Comparison of ENCODE assay signal across 8 cellular contexts in the genomic region with DNA sequence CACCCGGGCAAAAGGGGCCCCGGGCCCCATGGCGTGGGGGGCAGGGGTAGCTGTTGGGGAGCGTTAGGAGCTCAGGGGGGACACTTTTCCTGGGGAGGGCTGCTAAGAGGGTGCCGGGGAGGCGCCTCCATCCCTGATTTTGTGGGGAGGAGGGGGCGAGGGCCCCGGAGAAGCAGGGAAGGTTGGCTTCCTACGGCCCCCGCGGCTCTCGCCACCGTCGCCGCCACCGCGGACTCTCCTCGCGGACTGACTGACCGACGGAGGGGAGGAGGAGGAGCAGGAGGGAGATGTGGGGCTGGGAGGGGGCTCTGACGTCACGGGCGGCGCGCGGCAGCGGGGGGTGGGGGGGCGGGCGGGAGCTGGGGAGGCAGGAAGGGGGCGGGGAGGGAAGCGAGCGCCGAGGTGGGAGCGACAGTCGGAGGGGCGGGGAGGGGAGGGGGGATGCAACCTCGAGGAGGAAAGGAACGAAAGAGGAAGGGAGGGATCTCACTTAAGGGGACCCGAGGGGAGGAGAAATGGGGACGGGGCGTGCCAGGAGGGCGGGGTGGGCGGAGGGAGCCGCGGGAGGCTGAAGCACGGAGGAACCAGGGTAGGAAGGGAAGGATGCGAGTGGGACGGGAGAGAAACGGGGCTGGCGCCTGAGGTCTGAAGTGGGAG.
DNase-seq lines count a peak whose midpoint lies in the region; TF ChIP-seq lines count a peak whose summit lies in the region.

No MANE protein-coding gene starts in this region.

- no peaks in the 10 kb centered on the region for H3K27me3 ChIP-seq in DOHH2 (ENCODE audit: control insufficient read depth, low read length)

- H3K36me3 ChIP-seq in DOHH2 (ENCODE audit: control insufficient read depth, low read length), result no peaks in the 10 kb centered on the region

- DNase-seq in NCI-H2171 (lab: John Stamatoyannopoulos, UW), result peak; percentile 28
- DNase-seq in activated CD4-positive, alpha-beta T cell treated with anti-CD3 and anti-CD28 coated beads for 48 hours, result peak; percentile 47
- peak; percentile 84 for DNase-seq in coronary artery (ENCODE audit: low spot score)
- DNase-seq in kidney tubule cell (ENCODE audit: low spot score), result peak; percentile 66
- peak in 3 of 4 experiments; percentile 26 to 36 (median 34) for DNase-seq in stimulated activated CD4-positive, alpha-beta T cell treated with anti-CD3 and anti-CD28 coated beads, Interleukin-1b, Interleukin-23, amount 100 ng/mL, for 24 hours (ENCODE audit: low read depth in 4 of 4, low spot score in 1 of 4)
- DNase-seq in NCI-H446 treated with DMSO at 0.1 percent for 48 hours (lab: John Stamatoyannopoulos, UW), result no peak
- DNase-seq in NCI-H1048 (lab: John Stamatoyannopoulos, UW), result no peak

- TF ChIP-seq CTCF in DOHH2 (IDR thresholded peaks at IDR 0.05; ENCODE audit: low read depth, low read length, poor library complexity, severe bottlenecking) (no peak), coronary artery (IDR thresholded peaks at IDR 0.05) (no peak)

- H4K20me1 ChIP-seq in DOHH2 (ENCODE audit: control insufficient read depth, insufficient read depth, low read depth, low read length), result peaks cover 6% of the 10 kb centered on the region; the same call in 1 of the 2 replicates

- H3K9me3 ChIP-seq in DOHH2 (ENCODE audit: control insufficient read depth, insufficient read depth, low read length), result no peaks in the 10 kb centered on the region

- no peak overlapping the region for H3K27ac ChIP-seq in DOHH2 (ENCODE audit: low read depth, low read length)
- peak overlapping the region; percentile 66 for H3K27ac ChIP-seq in coronary artery

- peaks cover 36% of the 10 kb centered on the region for H3K4me1 ChIP-seq in DOHH2 (ENCODE audit: control insufficient read depth, low read length)

- peak overlapping the region; percentile 98 for H3K4me2 ChIP-seq in DOHH2 (ENCODE audit: low read length)

- no peaks in the 10 kb centered on the region for H3K79me2 ChIP-seq in DOHH2 (ENCODE audit: control insufficient read depth, low read length)

- peak overlapping the region; percentile 90 for H3K4me3 ChIP-seq in DOHH2 (ENCODE audit: low read length)
- peak overlapping the region; percentile 75 for H3K4me3 ChIP-seq in coronary artery

- H3K9me2 ChIP-seq in DOHH2 (replicated peaks; ENCODE audit: control insufficient read depth, low read length), result no peaks in the 10 kb centered on the region

- peaks cover 12% of the 10 kb centered on the region for H3F3A ChIP-seq in DOHH2 (ENCODE audit: control insufficient read depth, insufficient read depth)

Comparison
In these comparisons a context has a peak if more than half of its experiments do, and no peak if none do; other contexts are left out.
1. DNase-seq: peak in NCI-H2171 (single experiment), activated CD4-positive, alpha-beta T cell treated with anti-CD3 and anti-CD28 coated beads for 48 hours (single experiment), coronary artery (single experiment), kidney tubule cell (single experiment) and stimulated activated CD4-positive, alpha-beta T cell treated with anti-CD3 and anti-CD28 coated beads, Interleukin-1b, Interleukin-23, amount 100 ng/mL, for 24 hours (3 of 4); none in NCI-H446 treated with DMSO at 0.1 percent for 48 hours (single experiment) and NCI-H1048 (single experiment).